15 cellular contexts compared by ENCODE assay signal in genomic region chr12:26239127-26239500, GRCh38. TPM values are rescaled to one million over a fixed set of nuclear protein-coding genes. Genes with fewer than 3 reads are reported as not detected.
A peak's percentile ranks its signal among the peaks of the same experiment; 100 is the strongest.
DNase-seq lines count a peak whose midpoint lies in the region; ATAC-seq and TF ChIP-seq lines count a peak whose summit lies in the region.
"Had no signal": no experiment of that assay in that cellular context is flagged by ENCODE, and none has a peak within 500 bp of the region (broad histone marks: within the 10 kb centered on the region; RNA-seq: fewer than 3 reads in every experiment).

No MANE protein-coding gene starts in this region.

- H2AFZ ChIP-seq in PC-3 (ENCODE audit: low read length) = peak overlapping the region; percentile 6; the same call in 1 of the 2 replicates
- H2AFZ ChIP-seq: hepatocyte had no signal

- H3K36me3 ChIP-seq in PC-3 (ENCODE audit: low read depth, low read length) = no peaks in the 10 kb centered on the region
- H3K36me3 ChIP-seq: neutrophil had no signal

- H3K27ac ChIP-seq in PC-3 (ENCODE audit: low read length) = peak overlapping the region; percentile 88
- peak overlapping the region; percentile 97 for H3K27ac ChIP-seq in caudate nucleus (ENCODE audit: low read depth, low read length)
- H3K27ac ChIP-seq: hepatocyte, neutrophil had no signal

- H3K4me1 Mint-ChIP-seq in nephron = peaks cover 30% of the 10 kb centered on the region
- H3K4me1 Mint-ChIP-seq in type B pancreatic cell (ENCODE audit: unreplicated experiment) = peaks cover 7% of the 10 kb centered on the region

- H3K9ac ChIP-seq in PC-3 (ENCODE audit: low read length) = peak overlapping the region; percentile 69

- intact Hi-C loops in PC-3 (cut with micrococcal nuclease) = no loop called here

- H3K9me3 Mint-ChIP-seq in nephron (no peaks in the 10 kb centered on the region), type B pancreatic cell (no peaks in the 10 kb centered on the region)
- H3K9me3 Mint-ChIP-seq: CD4-positive, alpha-beta T cell had no signal

- H3K4me2 ChIP-seq in PC-3 (ENCODE audit: low read length) = peak overlapping the region; percentile 63
- H3K4me2 ChIP-seq: hepatocyte had no signal

- H3K27me3 Mint-ChIP-seq in nephron (ENCODE audit: low read depth) (peaks cover 5% of the 10 kb centered on the region), type B pancreatic cell (peaks cover 23% of the 10 kb centered on the region)

- no peaks in the 10 kb centered on the region for H3K9me2 ChIP-seq in PC-3 (replicated peaks; ENCODE audit: low read length)

- no peaks in the 10 kb centered on the region for H3K27me3 ChIP-seq in PC-3 (ENCODE audit: low read length)
- H3K27me3 ChIP-seq: hepatocyte, neutrophil had no signal

- H3K36me3 Mint-ChIP-seq in nephron (ENCODE audit: low read depth) = no peaks in the 10 kb centered on the region
- H3K36me3 Mint-ChIP-seq in type B pancreatic cell = no peaks in the 10 kb centered on the region

- peak overlapping the region; percentile 30; the same call in 1 of the 2 replicates for H3K4me3 ChIP-seq in PC-3 (ENCODE audit: low read length)
- H3K4me3 ChIP-seq: hepatocyte had no signal

- H3K4me1 ChIP-seq in PC-3 (ENCODE audit: insufficient read depth, low read length) = peaks cover 49% of the 10 kb centered on the region

- CTCF ChIA-PET in PC-3 (lab: Charles Lee) = no interaction called here

- no peak for DNase-seq in PC-3
- peak in 1 of 61 donors; percentile 25 for DNase-seq in caudate nucleus (lab: John Stamatoyannopoulos, UW)
- no peak for DNase-seq in type B pancreatic cell (ENCODE audit: extremely low spot score, unreplicated experiment)
- DNase-seq in NCI-H2227 treated with DMSO at 0.1 percent for 48 hours (lab: John Stamatoyannopoulos, UW) = no peak
- no peak for DNase-seq in NCI-H146 (lab: John Stamatoyannopoulos, UW)
- no peak for DNase-seq in HUDEP-2 (lab: John Stamatoyannopoulos, UW; ENCODE audit: unreplicated experiment in 76 of 76)
- DNase-seq: activated effector memory CD4-positive, alpha-beta T cell treated with anti-CD3 and anti-CD28 coated beads, Interleukin-2, amount 50 U/mL, for 16 hours; CD4-positive, alpha-beta T cell; Karpas-422; NCI-H510A treated with DMSO at 0.1 percent for 48 hours; RPMI8226 had no signal

- H3K27ac Mint-ChIP-seq in nephron (peak overlapping the region in 2 of 3 experiments; percentile 49 to 67), type B pancreatic cell (peak overlapping the region; percentile 50)
- H3K27ac Mint-ChIP-seq: CD4-positive, alpha-beta T cell had no signal

- POLR2A ChIA-PET in PC-3 (lab: Charles Lee; ENCODE audit: unreplicated experiment) = no interaction called here

- no peaks in the 10 kb centered on the region for H3K9me3 ChIP-seq in PC-3 (ENCODE audit: low read length)
- H3K9me3 ChIP-seq: neutrophil had no signal

- no peaks in the 10 kb centered on the region for H3K79me2 ChIP-seq in PC-3 (ENCODE audit: low read length)
- H3K79me2 ChIP-seq: hepatocyte had no signal

- BruUV-seq in PC-3 (replicated peaks; lab: Mats Ljungman, UMichigan) = no TSS peak

- TF ChIP-seq CTCF in PC-3 (conservative IDR thresholded peaks at IDR 0.05; ENCODE audit: low read depth, low read length) (no peak), nephron (IDR thresholded peaks at IDR 0.05; ENCODE audit: unreplicated experiment in 3 of 3) (no peak), type B pancreatic cell (conservative IDR thresholded peaks at IDR 0.05) (no peak)

- H3F3A ChIP-seq in PC-3 (ENCODE audit: low read length, unreplicated experiment) = peaks cover 8% of the 10 kb centered on the region

- ATAC-seq in PC-3 = peak; percentile 35

- H4K20me1 ChIP-seq in PC-3 (ENCODE audit: low read length) = no peaks in the 10 kb centered on the region

- H3K4me3 Mint-ChIP-seq in nephron (no peak overlapping the region), type B pancreatic cell (no peak overlapping the region)
- H3K4me3 Mint-ChIP-seq: CD4-positive, alpha-beta T cell had no signal

RNA-seq across cellular contexts. Expression of gene SSPN, which starts 43.7 kb away (rescaled TPM):
- total RNA-seq in PC-3 (2014; rRNA removed) (11.2 and 11.9 TPM in 2 replicates), type B pancreatic cell (ENCODE audit: low replicate concordance) (2.9 and 11.3 TPM in 2 replicates)
- total RNA-seq: activated CD8-positive, alpha-beta memory T cell treated with anti-CD3 and anti-CD28 coated beads for 36 hours; CD4-positive, alpha-beta T cell had no signal
